In the genomic region with DNA sequence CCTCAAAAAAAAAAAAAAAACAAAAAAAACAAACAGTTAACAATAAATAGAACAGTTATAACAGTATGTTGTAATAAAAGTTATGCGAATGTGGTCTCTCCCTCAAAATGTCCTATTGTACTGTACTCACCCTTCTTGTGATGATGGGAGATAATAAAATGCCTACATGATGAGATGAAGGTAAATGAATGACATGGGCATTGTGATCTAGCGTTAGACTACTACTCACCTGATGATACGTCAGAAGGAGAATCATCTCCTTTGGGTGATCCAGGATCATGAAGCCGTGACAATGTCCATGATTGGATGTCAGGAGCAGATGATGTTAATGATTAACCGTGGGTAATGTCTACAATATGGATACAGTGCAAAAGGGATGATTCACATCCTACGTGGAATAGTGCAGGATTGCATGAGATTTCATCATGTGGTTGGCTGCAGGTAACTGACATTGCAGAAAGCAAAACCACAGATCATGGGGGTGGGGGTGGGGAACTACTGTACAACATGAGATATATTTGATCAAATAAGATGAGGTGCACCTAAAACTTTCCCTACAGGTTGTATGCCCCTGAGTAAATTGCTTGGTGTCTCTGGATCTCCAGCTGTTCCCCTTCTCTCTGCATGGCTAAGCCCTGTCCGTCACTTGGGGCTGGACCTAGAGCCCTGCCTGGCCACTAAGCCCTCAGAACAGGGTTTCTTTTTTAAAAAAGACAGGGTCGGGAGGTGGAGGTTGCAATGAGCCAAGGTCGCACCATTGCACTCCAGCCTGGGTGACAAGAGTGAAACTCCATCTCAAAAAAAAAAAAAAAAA, we compare ENCODE assay signal across 10 cellular contexts. TPM values are rescaled to one million over a fixed set of nuclear protein-coding genes. Genes with fewer than 3 reads are reported as not detected.
DNase-seq lines count a peak whose midpoint lies in the region; ATAC-seq, FAIRE-seq and TF ChIP-seq lines count a peak whose summit lies in the region.
"Had no signal": no experiment of that assay in that cellular context is flagged by ENCODE, and none has a peak within 500 bp of the region (broad histone marks: within the 10 kb centered on the region; RNA-seq: fewer than 3 reads in every experiment).

No MANE protein-coding gene starts in this region.

- no peak for TF ChIP-seq POLR2A in A549 (IDR thresholded peaks at IDR 0.05; ENCODE audit: low read length)

- peak; percentile 85 to 90 for ATAC-seq in A549
- ATAC-seq in GM23338, result no peak
- ATAC-seq in esophagus mucosa, result peak; percentile 75
- ATAC-seq in HG02763 (IDR thresholded peaks at IDR 0.05; ENCODE audit: unreplicated experiment), result no peak
- ATAC-seq in GM18517 (IDR thresholded peaks at IDR 0.05; ENCODE audit: unreplicated experiment), result no peak
- ATAC-seq: left lung had no signal

- H3K27ac ChIP-seq in A549 (peak overlapping the region; percentile 93 to 99), GM23338 (ENCODE audit: low read depth) (no peak overlapping the region), Karpas-422 (ENCODE audit: low read length) (no peak overlapping the region)
- H3K27ac ChIP-seq: left lung, stomach had no signal

- H3K4me2 ChIP-seq in A549 (peak overlapping the region; percentile 65), GM23338 (no peak overlapping the region), Karpas-422 (ENCODE audit: low read depth, low read length, poor library complexity, severe bottlenecking) (no peak overlapping the region)

- no peak overlapping the region for H3K4me3 Mint-ChIP-seq in GM23338

- no peak overlapping the region for H3K9ac ChIP-seq in Karpas-422 (ENCODE audit: low read length)

- 16% methylated on average over 9 of the region's 9 CpGs for WGBS in A549 (ENCODE audit: missing lambda C conversion rate)

- peaks cover 42% of the 10 kb centered on the region for H3K4me1 ChIP-seq in A549
- H3K4me1 ChIP-seq in GM23338 (ENCODE audit: insufficient read depth), result peaks cover 11% of the 10 kb centered on the region
- peaks cover 17% of the 10 kb centered on the region for H3K4me1 ChIP-seq in Karpas-422 (ENCODE audit: low read length)

- peak; percentile 97 to 98; a peak in 4 of 5 replicates for TF ChIP-seq EP300 in A549 (IDR thresholded peaks at IDR 0.05)

- H3K36me3 Mint-ChIP-seq in GM23338 (ENCODE audit: low read depth), result peaks cover 11% of the 10 kb centered on the region

- H3K9me3 ChIP-seq in A549 (peaks cover 15% of the 10 kb centered on the region), Karpas-422 (ENCODE audit: low read length) (no peaks in the 10 kb centered on the region)
- H3K9me3 ChIP-seq: left lung, stomach had no signal

- POLR2A ChIA-PET in A549 (lab: Yijun Ruan, JAX), result interaction anchor here (0.7 to 5.6 kb wide), 6 partner anchors 11 to 60 kb away, joined by 4 to 106 read pairs (median 8); partner anchors contain the start of genes NRSN2, TBC1D20 and TRIB3

- H3K9me2 ChIP-seq in GM23338 (ENCODE audit: insufficient read depth) (no peaks in the 10 kb centered on the region), Karpas-422 (replicated peaks; ENCODE audit: insufficient read depth, low read length) (no peaks in the 10 kb centered on the region)

- CTCF ChIA-PET in A549 (lab: Yijun Ruan, JAX), result interaction anchor here (1.2 to 15.4 kb wide), 12 partner anchors 11 to 135 kb away, joined by 3 to 160 read pairs (median 13); partner anchors contain the start of gene TRIB3

- no peaks in the 10 kb centered on the region for H4K20me1 ChIP-seq in GM23338 (replicated peaks; ENCODE audit: insufficient read depth)
- no peaks in the 10 kb centered on the region for H4K20me1 ChIP-seq in Karpas-422 (ENCODE audit: insufficient read depth, low read depth, low read length)

- peaks cover 3% of the 10 kb centered on the region; the same call in 1 of the 2 replicates for H3F3A ChIP-seq in GM23338 (replicated peaks; ENCODE audit: low read depth)

- TF ChIP-seq RAD21 in A549 (conservative IDR thresholded peaks at IDR 0.05 in 1 of 2, IDR thresholded peaks at IDR 0.05 in 1 of 2), result peak in 1 of 2 experiments; percentile 9; a peak in 1 of 5 replicates

- FAIRE-seq in A549 (lab: Jason Lieb, UNC) (peak; percentile 100), D721Med (lab: Jason Lieb, UNC) (no peak)

- H3K27me3 ChIP-seq in GM23338 (ENCODE audit: insufficient read depth), result no peaks in the 10 kb centered on the region
- H3K27me3 ChIP-seq in Karpas-422 (ENCODE audit: low read length), result no peaks in the 10 kb centered on the region
- H3K27me3 ChIP-seq: left lung, stomach had no signal

- peaks cover 21% of the 10 kb centered on the region for H3K4me1 Mint-ChIP-seq in GM23338

- H3K27me3 Mint-ChIP-seq in GM23338 (ENCODE audit: insufficient read depth, low read depth, poor library complexity), result peaks cover 11% of the 10 kb centered on the region

- DNase-seq in A549 (ENCODE audit: low read depth in 1 of 2, low spot score in 1 of 2), result peak; percentile 99 to 100
- DNase-seq in GM23338 (ENCODE audit: low spot score), result no peak
- peak; percentile 95 for DNase-seq in OCI-M1 (lab: John Stamatoyannopoulos, UW)
- DNase-seq in D721Med (ENCODE audit: insufficient read length, low spot score), result no peak
- no peak for DNase-seq in Karpas-422
- DNase-seq: left lung, stomach had no signal

- H3K4me3 ChIP-seq in A549 (0 out of 3 replicates have a peak overlapping the region, but pooled peaks have one; percentile 4), GM23338 (no peak overlapping the region), Karpas-422 (ENCODE audit: low read length) (no peak overlapping the region)
- H3K4me3 ChIP-seq: left lung, stomach had no signal

- H3K79me2 ChIP-seq in GM23338 (replicated peaks; ENCODE audit: insufficient read depth) (no peaks in the 10 kb centered on the region), Karpas-422 (ENCODE audit: low read length) (no peaks in the 10 kb centered on the region)

- H3K36me3 ChIP-seq in GM23338 (ENCODE audit: insufficient read depth) (no peaks in the 10 kb centered on the region), Karpas-422 (ENCODE audit: insufficient read depth, low read length) (peaks cover 10% of the 10 kb centered on the region)

- no peak for TF ChIP-seq CTCF in A549 (IDR thresholded peaks at IDR 0.05)
- no peak for TF ChIP-seq CTCF in GM23338 (conservative IDR thresholded peaks at IDR 0.05; ENCODE audit: low read depth in 2 of 2)
- no peak for TF ChIP-seq CTCF in D721Med (IDR thresholded peaks at IDR 0.05; ENCODE audit: insufficient read depth, missing control alignments)

- H2AFZ ChIP-seq in GM23338 (no peak overlapping the region), Karpas-422 (ENCODE audit: low read length) (no peak overlapping the region)

- H3K27ac Mint-ChIP-seq in GM23338, result peak overlapping the region; percentile 11; the same call in 1 of the 2 replicates

- peaks cover 3% of the 10 kb centered on the region; the same call in 2 of the 3 replicates for H3K9me3 Mint-ChIP-seq in GM23338

TF ChIP-seq in A549, 52 proteins besides CTCF, POLR2A, EP300 and RAD21 (continues in another document):
- peak; percentile 96 to 97; a peak in 3 of 5 replicates for TF ChIP-seq JUN (IDR thresholded peaks at IDR 0.05)
- TF ChIP-seq EHF (CRISPR knock-in tag; IDR thresholded peaks at IDR 0.05), result peak; percentile 63; the same call in 1 of the 2 replicates
- peak; percentile 72 for TF ChIP-seq CHD2 (IDR thresholded peaks at IDR 0.05; ENCODE audit: low read length, partially characterized antibody)
- TF ChIP-seq CBX2 (IDR thresholded peaks at IDR 0.05; ENCODE audit: borderline replicate concordance, low read depth), result no peak
- TF ChIP-seq FOXS1 (CRISPR knock-in tag; IDR thresholded peaks at IDR 0.05), result 0 out of 2 replicates have a peak, but pooled peaks have one; percentile 18

RNA-seq across cellular contexts. Expression of gene RBCK1, which starts 6.2 kb away (rescaled TPM):
- polyA plus RNA-seq in A549 (2011; rRNA removed) (222 and 239 TPM in 2 replicates), A549 (2017; fragmentation: RNase III; extraction: RNeasy Plus Mini Kit Qiagen cat#74134 plus additional on column Dnase treatment) (105 to 117 TPM (median 112 TPM) in 3 replicates), GM23338 (2016; fragmentation: Nextera tagmentation; extraction: Ambion mirVana) (46.5 and 52.6 TPM in 2 replicates)
- polyA plus RNA-seq in A549 (2012; cell fraction: cytosol; rRNA removed), result 142 and 173 TPM in 2 replicates
- polyA plus RNA-seq in A549 (2012; cell fraction: nucleus; rRNA removed), result 254 and 311 TPM in 2 replicates
- polyA minus RNA-seq in A549 (2011; rRNA and poly(A)+ RNA removed), result 186 and 187 TPM in 2 replicates
- 56.8 and 65.3 TPM in 2 replicates for total RNA-seq in GM23338 (2014; rRNA removed; shearing (Covaris generic))
- total RNA-seq in esophagus mucosa, result 55.2 TPM
- total RNA-seq in Karpas-422 (2014; rRNA removed; shearing (Covaris generic); ENCODE audit: low replicate concordance), result 96.6 and 142 TPM in 2 replicates

RNA-seq across cellular contexts. Expression of gene TRIB3, which starts 21.3 kb away (rescaled TPM):
- 210 and 269 TPM in 2 replicates for polyA plus RNA-seq in A549 (2011; rRNA removed)
- polyA plus RNA-seq in A549 (2012; cell fraction: cytosol; rRNA removed), result 56.5 and 79.1 TPM in 2 replicates
- 68.7 and 90.7 TPM in 2 replicates for polyA plus RNA-seq in A549 (2012; cell fraction: nucleus; rRNA removed)
- polyA plus RNA-seq in A549 (2017; fragmentation: RNase III; extraction: RNeasy Plus Mini Kit Qiagen cat#74134 plus additional on column Dnase treatment), result 28.4 to 39.8 TPM (median 34.0 TPM) in 3 replicates
- polyA minus RNA-seq in A549 (2011; rRNA and poly(A)+ RNA removed), result 224 and 268 TPM in 2 replicates
- 13.7 and 21.0 TPM in 2 replicates for total RNA-seq in GM23338 (2014; rRNA removed; shearing (Covaris generic))
- polyA plus RNA-seq in GM23338 (2016; fragmentation: Nextera tagmentation; extraction: Ambion mirVana), result 5.8 and 6.9 TPM in 2 replicates
- total RNA-seq in esophagus mucosa, result 58.0 TPM
- 122 and 197 TPM in 2 replicates for total RNA-seq in Karpas-422 (2014; rRNA removed; shearing (Covaris generic); ENCODE audit: low replicate concordance)

RNA-seq across cellular contexts. Expression of gene NRSN2, which starts 55.0 kb away (rescaled TPM):
- polyA plus RNA-seq in A549 (2011; rRNA removed), result 40.5 and 47.5 TPM in 2 replicates
- polyA plus RNA-seq in A549 (2012; cell fraction: cytosol; rRNA removed), result 103 and 115 TPM in 2 replicates
- polyA plus RNA-seq in A549 (2012; cell fraction: nucleus; rRNA removed), result 84.2 and 135 TPM in 2 replicates
- 59.6 to 74.8 TPM (median 74.3 TPM) in 3 replicates for polyA plus RNA-seq in A549 (2017; fragmentation: RNase III; extraction: RNeasy Plus Mini Kit Qiagen cat#74134 plus additional on column Dnase treatment)
- 36.5 and 42.2 TPM in 2 replicates for polyA minus RNA-seq in A549 (2011; rRNA and poly(A)+ RNA removed)
- 14.4 and 19.8 TPM in 2 replicates for total RNA-seq in GM23338 (2014; rRNA removed; shearing (Covaris generic))
- polyA plus RNA-seq in GM23338 (2016; fragmentation: Nextera tagmentation; extraction: Ambion mirVana), result 17.9 and 23.2 TPM in 2 replicates
- 7.1 TPM for total RNA-seq in esophagus mucosa
- 18.2 and 28.3 TPM in 2 replicates for total RNA-seq in Karpas-422 (2014; rRNA removed; shearing (Covaris generic); ENCODE audit: low replicate concordance)

Comparison
In these comparisons a context has a peak if more than half of its experiments do, and no peak if none do; other contexts are left out.
1. ATAC-seq: peak in A549 (2 of 2) and esophagus mucosa (single experiment); none in GM23338 (single experiment), HG02763 (single experiment) and GM18517 (single experiment).
2. DNase-seq: peak in A549 (2 of 2) and OCI-M1 (single experiment); none in GM23338 (single experiment), D721Med (single experiment) and Karpas-422 (single experiment).
3. H3K27ac ChIP-seq: peak in A549 (2 of 2); none in GM23338 (single experiment) and Karpas-422 (single experiment).